In genomic region chr3:110779581-110779980, GRCh38 we compare ENCODE assay signal across 16 cellular contexts.
"Had no signal": no experiment of that assay in that cellular context is flagged by ENCODE, and none has a peak within 500 bp of the region (broad histone marks: within the 10 kb centered on the region; RNA-seq: fewer than 3 reads in every experiment).

No MANE protein-coding gene starts in this region.

- DNase-seq: Kasumi-1, MM.1S, NCI-H1092 treated with DMSO at 0.1 percent for 48 hours, NCI-H1436, NCI-H187, NCI-H2029, NCI-H2081 treated with DMSO at 0.1 percent for 48 hours, NCI-H2171, NCI-H345, NCI-H446 treated with DMSO at 0.1 percent for 48 hours, NCI-H510A treated with DMSO at 0.1 percent for 48 hours, NCI-H526 treated with DMSO at 0.1 percent for 48 hours, NCI-H774, Right ventricle myocardium superior, RPMI8226, SIG-M5 had no signal
